Comparison of ENCODE assay signal across 26 cellular contexts in genomic region chr6:123547216-123547978, GRCh38.
"Had no signal": no experiment of that assay in that cellular context is flagged by ENCODE, and none has a peak within 500 bp of the region (broad histone marks: within the 10 kb centered on the region; RNA-seq: fewer than 3 reads in every experiment).

No MANE protein-coding gene starts in this region.

- H3K9me3 ChIP-seq: esophagus squamous epithelium, heart right ventricle, ovary, spleen, testis, tibial nerve, upper lobe of right lung, vagina had no signal

- H3K27ac ChIP-seq: esophagus squamous epithelium, neural progenitor cell, ovary, spleen, testis, tibial nerve, upper lobe of right lung, vagina had no signal

- H3K4me3 ChIP-seq: esophagus squamous epithelium, heart right ventricle, lung, neural progenitor cell, ovary, spleen, testis, tibial nerve, upper lobe of right lung, vagina had no signal

- H3K27me3 ChIP-seq: esophagus squamous epithelium, heart right ventricle, neural progenitor cell, ovary, spleen, testis, tibial nerve, upper lobe of right lung, vagina had no signal

- DNase-seq: effector memory CD8-positive, alpha-beta T cell; esophagus squamous epithelium; foreskin fibroblast; heart right ventricle; left cardiac atrium; left ventricle myocardium superior; mesenchymal stem cell; midbrain; nucleus accumbens; ovary; retina; spleen; stimulated activated CD4-positive, alpha-beta T cell treated with anti-CD3 and anti-CD28 coated beads, Interleukin-15, amount 100 ng/mL, for 24 hours; stimulated activated CD4-positive, alpha-beta T cell treated with anti-CD3 and anti-CD28 coated beads, Interleukin-1b, Interleukin-23, amount 100 ng/mL, for 48 hours; stimulated activated CD4-positive, alpha-beta T cell treated with anti-CD3 and anti-CD28 coated beads, Interleukin-4, amount 100 ng/mL, for 24 hours; stimulated activated naive B cell treated with anti-CD40 and anti-IgM and Interleukin-4, amounts not matched to agents 10 μg/mL and 1 μg/mL and 100 μg/mL, for 72 hours; stimulated activated naive CD8-positive, alpha-beta T cell treated with anti-CD3 and anti-CD28 coated beads, Interleukin-15, amount 100 ng/mL, for 72 hours; testis; upper lobe of right lung had no signal

- FAIRE-seq: keratinocyte had no signal

- H3K36me3 ChIP-seq: esophagus squamous epithelium, neural progenitor cell, ovary, spleen, tibial nerve, upper lobe of right lung, vagina had no signal

- H3K4me1 ChIP-seq: esophagus squamous epithelium, neural progenitor cell, spleen, testis, upper lobe of right lung, vagina had no signal

- H3K9ac ChIP-seq: neural progenitor cell had no signal

- ATAC-seq: effector memory CD8-positive, alpha-beta T cell; left cardiac atrium; natural killer cell treated with Interleukin-12 subunit alpha and Interleukin-12 subunit beta and Interleukin-15 and Interleukin-18, amount 100 ng/mL, for 72 hours; sciatic nerve; stimulated activated naive B cell treated with anti-CD40 and anti-IgM and Interleukin-4, amounts not matched to agents 10 μg/mL and 1 μg/mL and 100 μg/mL, for 72 hours; stimulated activated naive CD8-positive, alpha-beta T cell treated with anti-CD3 and anti-CD28 coated beads, Interleukin-15, amount 100 ng/mL, for 72 hours; upper lobe of right lung had no signal
